1 cellular context compared by ENCODE assay signal in genomic region chr20:399182-399707, GRCh38.
TF ChIP-seq lines count a peak whose summit lies in the region.

No MANE protein-coding gene starts in this region.

TF ChIP-seq in K562, 482 proteins besides CTCF, POLR2A, EP300 and RAD21 (continued from another document):
- no peak for TF ChIP-seq AFF4 (CRISPR knock-in tag; IDR thresholded peaks at IDR 0.05)
- TF ChIP-seq L3MBTL2 (IDR thresholded peaks at IDR 0.05), result peak; percentile 36; the same call in 1 of the 2 replicates
- no peak for TF ChIP-seq ZNF707 (CRISPR knock-in tag; conservative IDR thresholded peaks at IDR 0.05)
- TF ChIP-seq CTCFL (IDR thresholded peaks at IDR 0.05; ENCODE audit: borderline replicate concordance, insufficient read depth, low read depth, low read length, poor library complexity, severe bottlenecking), result no peak
- no peak for TF ChIP-seq SRSF3 (IDR thresholded peaks at IDR 0.05; ENCODE audit: insufficient read depth, low read length)
- peak; percentile 50; the same call in 1 of the 2 replicates for TF ChIP-seq ZBTB33 (CRISPR knock-in tag; IDR thresholded peaks at IDR 0.05)
- TF ChIP-seq ZNF511 (CRISPR knock-in tag; IDR thresholded peaks at IDR 0.05), result 0 out of 2 replicates have a peak, but pooled peaks have one; percentile 19
- no peak for TF ChIP-seq DPF2 (IDR thresholded peaks at IDR 0.05)
- no peak for TF ChIP-seq RFX5 (IDR thresholded peaks at IDR 0.05; ENCODE audit: low read depth, low read length)
- no peak for TF ChIP-seq NFE2L1 (tag; IDR thresholded peaks at IDR 0.05; ENCODE audit: borderline replicate concordance, low read depth)
- no peak for TF ChIP-seq KLF13 (tag; IDR thresholded peaks at IDR 0.05; ENCODE audit: borderline replicate concordance, low read depth)
- no peak for TF ChIP-seq ARNT (IDR thresholded peaks at IDR 0.05)
- TF ChIP-seq ZNF140 (CRISPR knock-in tag; IDR thresholded peaks at IDR 0.05), result no peak
- TF ChIP-seq PKNOX1 (IDR thresholded peaks at IDR 0.05), result peak; percentile 87
- no peak for TF ChIP-seq KDM5B (IDR thresholded peaks at IDR 0.05; ENCODE audit: insufficient replicate concordance, low read depth, low read length)
- no peak for TF ChIP-seq TCF15 (CRISPR knock-in tag; IDR thresholded peaks at IDR 0.05)
- no peak for TF ChIP-seq PHF21A (IDR thresholded peaks at IDR 0.05; ENCODE audit: borderline replicate concordance, low read depth)
- peak; percentile 25; the same call in 1 of the 2 replicates for TF ChIP-seq MGA (IDR thresholded peaks at IDR 0.05)
